ENCODE assay signal across 21 cellular contexts in the genomic region with DNA sequence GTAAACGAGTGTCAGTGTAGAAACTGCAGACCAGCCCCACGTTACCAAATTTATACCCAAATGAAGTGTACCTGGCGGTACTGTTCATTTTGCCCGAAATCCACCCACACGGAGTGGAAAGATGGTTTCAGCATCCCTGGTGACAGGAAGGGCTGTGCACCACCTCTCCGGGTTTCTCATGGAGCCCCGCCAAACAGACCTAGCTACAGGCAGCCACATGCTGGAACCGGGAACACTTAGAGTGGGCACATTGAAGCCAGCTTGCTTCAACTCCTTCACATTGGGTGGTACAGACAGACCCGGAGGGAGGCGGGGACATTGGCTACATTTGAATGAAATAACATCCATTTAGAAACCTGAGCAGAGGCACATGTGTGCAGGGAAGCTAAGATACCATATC.
A peak's percentile ranks its signal among the peaks of the same experiment; 100 is the strongest.
DNase-seq lines count a peak whose midpoint lies in the region; ATAC-seq and TF ChIP-seq lines count a peak whose summit lies in the region.
"Had no signal": no experiment of that assay in that cellular context is flagged by ENCODE, and none has a peak within 500 bp of the region (broad histone marks: within the 10 kb centered on the region; RNA-seq: fewer than 3 reads in every experiment).

No MANE protein-coding gene starts in this region.

- no peaks in the 10 kb centered on the region for H3K9me3 Mint-ChIP-seq in CD4-positive, alpha-beta T cell

- TF ChIP-seq CTCF in CD4-positive, alpha-beta T cell (IDR thresholded peaks at IDR 0.05): no peak

- no peaks in the 10 kb centered on the region for H3K27me3 Mint-ChIP-seq in CD4-positive, alpha-beta T cell
- H3K27me3 Mint-ChIP-seq in T-helper 17 cell: no peaks in the 10 kb centered on the region
- H3K27me3 Mint-ChIP-seq: progenitor cell of endocrine pancreas had no signal

- intact Hi-C loops in CD4-positive, alpha-beta T cell (cut with DNase I, micrococcal nuclease): loop anchor here in 1 of 2 experiments (5.0 kb wide), 1 partner anchor 34 kb away; no protein-coding TSS in a partner anchor

- POLR2A ChIA-PET in CD4-positive, alpha-beta T cell (lab: Charles Lee): interaction anchor here (0.9 to 4.0 kb wide), 9 partner anchors 8 to 139 kb away, joined by 3 to 39 read pairs (median 12); no protein-coding TSS in a partner anchor

- peaks cover 89% of the 10 kb centered on the region for H3K4me1 Mint-ChIP-seq in CD4-positive, alpha-beta T cell (ENCODE audit: low read depth)
- H3K4me1 Mint-ChIP-seq in T-helper 17 cell: peaks cover 78% of the 10 kb centered on the region

- DNase-seq in activated CD4-positive, alpha-beta T cell treated with anti-CD3 and anti-CD28 coated beads for 48 hours: peak; percentile 45
- no peak for DNase-seq in activated CD4-positive, alpha-beta T cell treated with anti-CD3 and anti-CD28 coated beads for 1 hour
- DNase-seq in CD4-positive, alpha-beta T cell: no peak
- DNase-seq in T-helper 17 cell: no peak
- peak; percentile 42 for DNase-seq in left lobe of liver (ENCODE audit: low spot score)
- DNase-seq: activated CD4-positive, CD25-positive, alpha-beta regulatory T cell; aorta; colonic mucosa; foreskin keratinocyte; GOT3; KBM-7; left cardiac atrium; NCI-H2107; NCI-H774; small intestine; stomach; T-helper 1 cell had no signal

- no peak for ATAC-seq in CD4-positive, alpha-beta T cell (ENCODE audit: poor library complexity)
- ATAC-seq in T-helper 17 cell: no peak
- no peak for ATAC-seq in left lobe of liver
- no peak for ATAC-seq in GM18861 (IDR thresholded peaks at IDR 0.05; ENCODE audit: unreplicated experiment)
- ATAC-seq in GM19397 (IDR thresholded peaks at IDR 0.05; ENCODE audit: unreplicated experiment): no peak
- no peak for ATAC-seq in GM18520 (IDR thresholded peaks at IDR 0.05; ENCODE audit: unreplicated experiment)
- ATAC-seq: foreskin keratinocyte, left cardiac atrium had no signal

- peak overlapping the region; percentile 35 for H3K4me3 Mint-ChIP-seq in CD4-positive, alpha-beta T cell
- peak overlapping the region; percentile 71 for H3K4me3 Mint-ChIP-seq in T-helper 17 cell

- peak overlapping the region; percentile 78 for H3K27ac Mint-ChIP-seq in CD4-positive, alpha-beta T cell
- H3K27ac Mint-ChIP-seq in T-helper 17 cell: peak overlapping the region; percentile 98
- H3K27ac Mint-ChIP-seq: progenitor cell of endocrine pancreas had no signal

- no peak overlapping the region for H3K27ac ChIP-seq in CD4-positive, alpha-beta T cell (ENCODE audit: low read depth, low read length)
- H3K27ac ChIP-seq: colonic mucosa, foreskin keratinocyte, stomach had no signal

- H3K36me3 Mint-ChIP-seq in CD4-positive, alpha-beta T cell (ENCODE audit: low read depth): peaks cover 58% of the 10 kb centered on the region
- peaks cover 4% of the 10 kb centered on the region for H3K36me3 Mint-ChIP-seq in T-helper 17 cell (ENCODE audit: low read depth)

- H3K27me3 ChIP-seq in CD4-positive, alpha-beta T cell (ENCODE audit: control insufficient read depth, insufficient read depth, low read length): no peaks in the 10 kb centered on the region
- H3K27me3 ChIP-seq: colonic mucosa, foreskin keratinocyte, stomach had no signal

- no peaks in the 10 kb centered on the region for H3K9me3 ChIP-seq in CD4-positive, alpha-beta T cell (ENCODE audit: control insufficient read depth, low read length)
- no peaks in the 10 kb centered on the region for H3K9me3 ChIP-seq in T-helper 17 cell (ENCODE audit: control insufficient read depth, low read length, poor library complexity, severe bottlenecking)
- H3K9me3 ChIP-seq: colonic mucosa, stomach had no signal

- CTCF ChIA-PET in CD4-positive, alpha-beta T cell (lab: Charles Lee): interaction anchor here (1.7 to 3.6 kb wide), 3 partner anchors 17 to 138 kb away, joined by 5 to 43 read pairs (median 17); no protein-coding TSS in a partner anchor

Comparison
In these comparisons a context has a peak if more than half of its experiments do, and no peak if none do; other contexts are left out.
1. DNase-seq: peak in activated CD4-positive, alpha-beta T cell treated with anti-CD3 and anti-CD28 coated beads for 48 hours (single experiment) and left lobe of liver (single experiment); none in activated CD4-positive, alpha-beta T cell treated with anti-CD3 and anti-CD28 coated beads for 1 hour (single experiment), CD4-positive, alpha-beta T cell (0 of 10) and T-helper 17 cell (0 of 3).